In genomic region chr9:114909657-114910056, GRCh38 we compare ENCODE assay signal across 13 cellular contexts. TPM values are rescaled to one million over a fixed set of nuclear protein-coding genes. Genes with fewer than 3 reads are reported as not detected.
A peak's percentile ranks its signal among the peaks of the same experiment; 100 is the strongest.
DNase-seq lines count a peak whose midpoint lies in the region; ATAC-seq and TF ChIP-seq lines count a peak whose summit lies in the region.
"Had no signal": no experiment of that assay in that cellular context is flagged by ENCODE, and none has a peak within 500 bp of the region (broad histone marks: within the 10 kb centered on the region; RNA-seq: fewer than 3 reads in every experiment).

No MANE protein-coding gene starts in this region.

- H3K4me2 ChIP-seq in MM.1S (ENCODE audit: low read depth, low read length), result peak overlapping the region; percentile 57

- peaks cover 83% of the 10 kb centered on the region for H3K4me1 Mint-ChIP-seq in activated T-cell treated with anti-CD3 and anti-CD28 coated beads, Interleukin-2, amount 50 U/mL, for 24 hours (ENCODE audit: low read depth)

- H3K27ac Mint-ChIP-seq in activated T-cell treated with anti-CD3 and anti-CD28 coated beads, Interleukin-2, amount 50 U/mL, for 24 hours, result peak overlapping the region; percentile 98
- H3K27ac Mint-ChIP-seq in activated naive CD4-positive, alpha-beta T cell treated with anti-CD3 and anti-CD28 coated beads, Interleukin-2, amount 50 U/mL, for 72 hours, result peak overlapping the region; percentile 99

- no peak overlapping the region for H3K9ac ChIP-seq in MM.1S (ENCODE audit: low read length)

- H3K9me2 ChIP-seq in MM.1S (replicated peaks; ENCODE audit: insufficient read depth, low read length), result no peaks in the 10 kb centered on the region

- no peaks in the 10 kb centered on the region for H3K79me2 ChIP-seq in MM.1S (ENCODE audit: low read length)

- no peaks in the 10 kb centered on the region for H3K27me3 ChIP-seq in MM.1S (replicated peaks; ENCODE audit: insufficient read depth, low read length)
- no peaks in the 10 kb centered on the region for H3K27me3 ChIP-seq in spleen (replicated peaks in 1 of 7)

- DNase-seq in activated T-cell treated with anti-CD3 and anti-CD28 coated beads, Interleukin-2, amount 50 U/mL, for 24 hours, result no peak
- no peak for DNase-seq in activated T-cell treated with anti-CD3 and anti-CD28 coated beads, Interleukin-2, amount 50 U/mL, for 1 hour
- DNase-seq in MM.1S (peak; percentile 53), spleen (no peak), NCI-H187 (lab: John Stamatoyannopoulos, UW) (no peak)
- no peak for DNase-seq in activated naive CD4-positive, alpha-beta T cell treated with anti-CD3 and anti-CD28 coated beads, Interleukin-2, amount 50 U/mL, for 72 hours (ENCODE audit: low spot score in 2 of 2)
- DNase-seq in stimulated activated CD4-positive, alpha-beta T cell treated with anti-CD3 and anti-CD28 coated beads, Interleukin-2, amount 100 ng/mL, for 48 hours, result no peak
- DNase-seq: amygdala; heart right ventricle; stimulated activated CD8-positive, alpha-beta memory T cell treated with anti-CD3 and anti-CD28 coated beads, Interleukin-4, amount 100 ng/mL, for 48 hours had no signal

- no peaks in the 10 kb centered on the region for H3K9me3 Mint-ChIP-seq in activated T-cell treated with anti-CD3 and anti-CD28 coated beads, Interleukin-2, amount 50 U/mL, for 24 hours
- H3K9me3 Mint-ChIP-seq in activated naive CD4-positive, alpha-beta T cell treated with anti-CD3 and anti-CD28 coated beads, Interleukin-2, amount 50 U/mL, for 72 hours, result no peaks in the 10 kb centered on the region

- H3K27ac ChIP-seq in MM.1S (ENCODE audit: low read length), result peak overlapping the region; percentile 64; the same call in 1 of the 2 replicates
- H3K27ac ChIP-seq in spleen, result peak overlapping the region in 5 of 8 donors; percentile 35 to 76 (median 60)

- H3K9me3 ChIP-seq in MM.1S (replicated peaks; ENCODE audit: insufficient read depth, low read length) (no peaks in the 10 kb centered on the region), spleen (no peaks in the 10 kb centered on the region)
- H3K9me3 ChIP-seq: heart right ventricle had no signal

- H4K20me1 ChIP-seq in MM.1S (ENCODE audit: insufficient read depth, low read length), result no peaks in the 10 kb centered on the region

- H2AFZ ChIP-seq in MM.1S (ENCODE audit: low read length), result no peak overlapping the region

- no peak for TF ChIP-seq POLR2A in spleen (IDR thresholded peaks at IDR 0.05)

- H3K36me3 ChIP-seq in MM.1S (replicated peaks; ENCODE audit: insufficient read depth, low read length), result no peaks in the 10 kb centered on the region
- peaks cover 0 to 33% (median 0%) of the 10 kb centered on the region in 6 donors for H3K36me3 ChIP-seq in spleen

- peaks cover 37% of the 10 kb centered on the region for H3F3A ChIP-seq in MM.1S (ENCODE audit: insufficient read depth, low read length)

- H3K4me3 ChIP-seq in MM.1S (ENCODE audit: low read length), result no peak overlapping the region
- no peak overlapping the region for H3K4me3 ChIP-seq in spleen
- H3K4me3 ChIP-seq: heart right ventricle had no signal

- TF ChIP-seq CTCF in MM.1S (IDR thresholded peaks at IDR 0.05; ENCODE audit: low read length), result no peak
- no peak for TF ChIP-seq CTCF in spleen (IDR thresholded peaks at IDR 0.05 in 8 of 11, conservative IDR thresholded peaks at IDR 0.05 in 3 of 11)

- WGBS in spleen, 5 donors, result 57 to 86% (median 67%) methylated on average over 1 of the region's 1 CpG

- no peaks in the 10 kb centered on the region for H3K27me3 Mint-ChIP-seq in activated T-cell treated with anti-CD3 and anti-CD28 coated beads, Interleukin-2, amount 50 U/mL, for 24 hours

- H3K4me1 ChIP-seq in MM.1S (ENCODE audit: low read length) (peaks cover 49% of the 10 kb centered on the region), spleen (peaks cover 24 to 72% (median 51%) of the 10 kb centered on the region in 6 donors)

- H3K4me3 Mint-ChIP-seq in activated T-cell treated with anti-CD3 and anti-CD28 coated beads, Interleukin-2, amount 50 U/mL, for 24 hours, result peak overlapping the region; percentile 61

- H3K36me3 Mint-ChIP-seq in activated T-cell treated with anti-CD3 and anti-CD28 coated beads, Interleukin-2, amount 50 U/mL, for 24 hours (ENCODE audit: low read depth), result peaks cover 96% of the 10 kb centered on the region
- H3K36me3 Mint-ChIP-seq in activated naive CD4-positive, alpha-beta T cell treated with anti-CD3 and anti-CD28 coated beads, Interleukin-2, amount 50 U/mL, for 72 hours, result peaks cover 53 to 75% of the 10 kb centered on the region in 2 donors

- intact Hi-C loops in spleen (cut with DNase I; ENCODE audit: low total_unique reads), result loop anchor here (5.0 to 10.0 kb wide), 3 partner anchors 103 to 225 kb away; partner anchors contain the start of gene TEX48

- no peak for ATAC-seq in activated naive CD4-positive, alpha-beta T cell treated with anti-CD3 and anti-CD28 coated beads, Interleukin-2, amount 50 U/mL, for 72 hours
- no peak for ATAC-seq in GM21825 (IDR thresholded peaks at IDR 0.05; ENCODE audit: unreplicated experiment)
- ATAC-seq: heart right ventricle had no signal

RNA-seq across cellular contexts. Expression of gene TNFSF8, which starts 20.7 kb away (rescaled TPM):
- total RNA-seq in activated naive CD4-positive, alpha-beta T cell treated with anti-CD3 and anti-CD28 coated beads, Interleukin-2, amount 50 U/mL, for 72 hours, result 10 to 100 TPM; 11.0 to 26.9 TPM
- total RNA-seq in spleen, result 10 to 100 TPM in 5 of 7 donors, 1 to 10 TPM in 2; 7.1 to 42.7 (median 19.2) TPM
- polyA plus RNA-seq in spleen, result 10 to 100 TPM in 2 of 3 donors, 1 to 10 TPM in 1; 4.8 to 16.0 (median 10.2) TPM
- total RNA-seq: epithelial cell of proximal tubule, pulmonary artery endothelial cell had no signal
